Comparison of ENCODE assay signal across 9 cellular contexts in genomic region chr3:123066896-123067688, GRCh38. TPM values are rescaled to one million over a fixed set of nuclear protein-coding genes. Genes with fewer than 3 reads are reported as not detected.
DNase-seq lines count a peak whose midpoint lies in the region; ATAC-seq, FAIRE-seq and TF ChIP-seq lines count a peak whose summit lies in the region.
"Had no signal": no experiment of that assay in that cellular context is flagged by ENCODE, and none has a peak within 500 bp of the region (broad histone marks: within the 10 kb centered on the region; RNA-seq: fewer than 3 reads in every experiment).

Gene PDIA5 (plus strand): TSS chr3:123067025. CDS start chr3:123067165, 140 bp downstream.

- peaks cover 20% of the 10 kb centered on the region for H3K23me2 ChIP-seq in H1 (ENCODE audit: low read depth, low read length)

- H2BK120ac ChIP-seq in H1 (replicated peaks; ENCODE audit: low read depth, low read length): no peak within 1 kb of the TSS

- no peaks in the 10 kb centered on the region for H3K27me3 Mint-ChIP-seq in activated CD8-positive, alpha-beta T cell treated with anti-CD3 and anti-CD28 coated beads for 36 hours
- H3K27me3 Mint-ChIP-seq in memory B cell: no peaks in the 10 kb centered on the region

- POLR2A ChIA-PET in activated CD8-positive, alpha-beta T cell treated with anti-CD3 and anti-CD28 coated beads for 36 hours (lab: Charles Lee): interaction anchor here (0.5 to 1.9 kb wide), 10 partner anchors 8 to 520 kb away, joined by 3 to 16 read pairs (median 3); no protein-coding TSS in a partner anchor
- POLR2A ChIA-PET in H1 (lab: Charles Lee; ENCODE audit: partially characterized antibody): interaction anchor here (0.7 to 1.7 kb wide), 7 partner anchors 9 to 258 kb away, joined by 3 to 6 read pairs (median 3); no protein-coding TSS in a partner anchor

- no peak for TF ChIP-seq CTCF in activated CD8-positive, alpha-beta T cell treated with anti-CD3 and anti-CD28 coated beads for 36 hours (IDR thresholded peaks at IDR 0.05)
- TF ChIP-seq CTCF in H1 (IDR thresholded peaks at IDR 0.05; ENCODE audit: control extremely low read depth in 1 of 3, insufficient read depth in 1 of 3, low read depth in 1 of 3, low read length in 3 of 3): no peak

- CTCF ChIA-PET in activated CD8-positive, alpha-beta T cell treated with anti-CD3 and anti-CD28 coated beads for 36 hours (lab: Charles Lee): interaction anchor here (1.0 to 1.4 kb wide), 4 partner anchors 10 to 39 kb away, joined by 3 to 5 read pairs (median 4); no protein-coding TSS in a partner anchor
- CTCF ChIA-PET in H1 (lab: Charles Lee; ENCODE audit: partially characterized antibody): interaction anchor here (0.8 to 2.3 kb wide), 9 partner anchors 19 to 131 kb away, joined by 3 to 5 read pairs (median 3); no protein-coding TSS in a partner anchor

- H3K4me1 ChIP-seq in H1 (replicated peaks in 1 of 4; ENCODE audit: control insufficient read depth in 3 of 4, insufficient read depth in 4 of 4, low read length in 3 of 4): peaks cover 7 to 16% (median 11%) of the 10 kb centered on the region in 4 experiments

- peak within 1 kb of the TSS; percentile 9 for H3K56ac ChIP-seq in H1 (replicated peaks; ENCODE audit: insufficient read length, low read depth, low read length)

- no peak for FAIRE-seq in H1 (lab: Jason Lieb, UNC)
- FAIRE-seq: islet of Langerhans had no signal

- H3K4ac ChIP-seq in H1 (replicated peaks; ENCODE audit: insufficient read length, low read depth, low read length): no peak within 1 kb of the TSS

- peak within 1 kb of the TSS; percentile 35 for H3K27ac Mint-ChIP-seq in activated CD8-positive, alpha-beta T cell treated with anti-CD3 and anti-CD28 coated beads for 36 hours
- H3K27ac Mint-ChIP-seq in memory B cell: no peak within 1 kb of the TSS

- H2BK5ac ChIP-seq in H1 (ENCODE audit: low read depth, low read length): peak within 1 kb of the TSS; percentile 63; the same call in 1 of the 2 replicates

- H2BK12ac ChIP-seq in H1 (ENCODE audit: low read depth, low read length): peak within 1 kb of the TSS; percentile 50; the same call in 1 of the 2 replicates

- H3K79me2 ChIP-seq in H1 (ENCODE audit: control insufficient read depth in 1 of 2, insufficient read depth in 2 of 2, low read length in 2 of 2): peaks cover 6 to 44% of the 10 kb centered on the region in 2 experiments

- H3K4me3 Mint-ChIP-seq in activated CD8-positive, alpha-beta T cell treated with anti-CD3 and anti-CD28 coated beads for 36 hours: peak within 1 kb of the TSS; percentile 81
- H3K4me3 Mint-ChIP-seq in memory B cell: peak within 1 kb of the TSS; percentile 63

- H3K9ac ChIP-seq in H1 (replicated peaks in 1 of 4; ENCODE audit: extremely low read depth in 1 of 4, low read depth in 3 of 4, low read length in 3 of 4): peak within 1 kb of the TSS; percentile 47 to 64 (median 52); a peak in 6 of 7 replicates

- no peak for TF ChIP-seq RAD21 in H1 (IDR thresholded peaks at IDR 0.05 in 1 of 2, conservative IDR thresholded peaks at IDR 0.05 in 1 of 2; ENCODE audit: low read depth in 2 of 2, low read length in 2 of 2)

- peaks cover 6 to 11% of the 10 kb centered on the region in 2 experiments for H4K20me1 ChIP-seq in H1 (replicated peaks in 1 of 2; ENCODE audit: control insufficient read depth in 1 of 2, insufficient read depth in 2 of 2, low read length in 2 of 2)

- H3K9me3 ChIP-seq in H1 (ENCODE audit: insufficient read depth in 2 of 2, low read depth in 1 of 2, low read length in 1 of 2): no peaks in the 10 kb centered on the region; a peak in 1 of 4 replicates

- H3K14ac ChIP-seq in H1 (ENCODE audit: insufficient read length): no peak within 1 kb of the TSS

- peaks cover 36% of the 10 kb centered on the region for H3K4me1 Mint-ChIP-seq in activated CD8-positive, alpha-beta T cell treated with anti-CD3 and anti-CD28 coated beads for 36 hours (ENCODE audit: low read depth)
- peaks cover 10% of the 10 kb centered on the region for H3K4me1 Mint-ChIP-seq in memory B cell

- WGBS in H1 (ENCODE audit: extremely low coverage in 1 of 2, insufficient coverage in 1 of 2, insufficient read length in 1 of 2, insufficient replicate concordance in 2 of 2, low coverage in 1 of 2, low lambda C conversion rate in 2 of 2, missing lambda C conversion rate in 1 of 2), 2 experiments: 2% methylated on average over 40 of the region's 72 CpGs; no CpG with 5 or more reads in 1 of the 2 experiments

- H3K4me2 ChIP-seq in H1 (ENCODE audit: insufficient read depth in 1 of 2, low read depth in 2 of 2, low read length in 2 of 2): peak within 1 kb of the TSS; percentile 97 to 100

- no peak within 1 kb of the TSS for H2AK5ac ChIP-seq in H1 (ENCODE audit: low read depth, low read length)

- H3K18ac ChIP-seq in H1 (ENCODE audit: extremely low read depth, low read length): peak within 1 kb of the TSS; percentile 66

- peak within 1 kb of the TSS; percentile 52; the same call in 1 of the 2 replicates for H2AFZ ChIP-seq in H1 (ENCODE audit: low read length)

- no peaks in the 10 kb centered on the region for H3K36me3 ChIP-seq in H1 (ENCODE audit: control insufficient read depth in 2 of 4, insufficient read depth in 4 of 4, low read length in 3 of 4)

- intact Hi-C loops in activated CD8-positive, alpha-beta T cell treated with anti-CD3 and anti-CD28 coated beads for 36 hours (cut with micrococcal nuclease): no loop called here

- peak within 1 kb of the TSS; percentile 61 to 86 (median 67) for H3K4me3 ChIP-seq in H1 (ENCODE audit: extremely low read depth in 1 of 4, insufficient read depth in 2 of 4, low read depth in 3 of 4, low read length in 4 of 4)

- peak; percentile 80 for DNase-seq in CD1c-positive myeloid dendritic cell (ENCODE audit: extremely low spot score)
- DNase-seq in NCI-H774 (lab: John Stamatoyannopoulos, UW): peak; percentile 75
- DNase-seq in activated CD8-positive, alpha-beta T cell treated with anti-CD3 and anti-CD28 coated beads for 36 hours: peak; percentile 83
- DNase-seq in H1 (ENCODE audit: low read depth in 1 of 2, low spot score in 2 of 2): peak; percentile 69 to 91
- DNase-seq in memory B cell (ENCODE audit: low spot score in 2 of 2): peak; percentile 4 to 34
- DNase-seq in stimulated activated CD4-positive, alpha-beta T cell treated with anti-CD3 and anti-CD28 coated beads, TNF-alpha, amount 100 ng/mL, for 48 hours (ENCODE audit: low read depth in 3 of 3): peak; percentile 61 to 73 (median 69)

- H3K23ac ChIP-seq in H1 (ENCODE audit: insufficient read length): no peak within 1 kb of the TSS

- ATAC-seq in GM19395 (IDR thresholded peaks at IDR 0.05; ENCODE audit: unreplicated experiment): peak; percentile 83
- ATAC-seq in HG03571 (IDR thresholded peaks at IDR 0.05; ENCODE audit: unreplicated experiment): peak; percentile 86
- ATAC-seq in activated CD8-positive, alpha-beta T cell treated with anti-CD3 and anti-CD28 coated beads for 36 hours: peak; percentile 82
- peak; percentile 72 for ATAC-seq in memory B cell (ENCODE audit: low read depth)

- no peak for TF ChIP-seq EP300 in H1 (IDR thresholded peaks at IDR 0.05; ENCODE audit: borderline replicate concordance in 1 of 2, low read depth in 2 of 2, low read length in 2 of 2)

- no peak within 1 kb of the TSS for H2BK20ac ChIP-seq in H1 (ENCODE audit: low read length)

- H3K36me3 Mint-ChIP-seq in activated CD8-positive, alpha-beta T cell treated with anti-CD3 and anti-CD28 coated beads for 36 hours (ENCODE audit: low read depth): peaks cover 7% of the 10 kb centered on the region
- no peaks in the 10 kb centered on the region for H3K36me3 Mint-ChIP-seq in memory B cell

- no peaks in the 10 kb centered on the region for H3K9me3 Mint-ChIP-seq in activated CD8-positive, alpha-beta T cell treated with anti-CD3 and anti-CD28 coated beads for 36 hours
- no peaks in the 10 kb centered on the region for H3K9me3 Mint-ChIP-seq in memory B cell

- peak within 1 kb of the TSS; percentile 35 for H4K91ac ChIP-seq in H1 (replicated peaks; ENCODE audit: insufficient read length, low read length)

- no peak within 1 kb of the TSS for H4K5ac ChIP-seq in H1 (ENCODE audit: insufficient read length, low read depth, low read length)

- H2BK15ac ChIP-seq in H1 (ENCODE audit: low read length): no peak within 1 kb of the TSS; the same call in 1 of the 2 replicates

- TF ChIP-seq POLR2A in H1 (IDR thresholded peaks at IDR 0.05; ENCODE audit: control extremely low read depth in 1 of 2, low read depth in 2 of 2, low read length in 2 of 2): 0 out of 3 replicates have a peak, but pooled peaks of 1 of the 2 experiments have one; percentile 39

- H3K27ac ChIP-seq in H1 (ENCODE audit: low read depth, low read length): no peak within 1 kb of the TSS

- H4K8ac ChIP-seq in H1 (ENCODE audit: extremely low read depth, insufficient read depth, low read length): peak within 1 kb of the TSS; percentile 76

- H3K27me3 ChIP-seq in H1 (replicated peaks in 1 of 4; ENCODE audit: control insufficient read depth in 3 of 4, extremely low read depth in 1 of 4, insufficient read depth in 3 of 4, low read length in 3 of 4): peaks cover 0 to 13% (median 8%) of the 10 kb centered on the region in 4 experiments; a peak in 5 of 7 replicates

- peaks cover 17% of the 10 kb centered on the region for H3K79me1 ChIP-seq in H1 (ENCODE audit: low read depth, low read length)

TF ChIP-seq in H1, 55 proteins besides CTCF, POLR2A, EP300 and RAD21 (continues in another document):
- TF ChIP-seq, protein P1, sequence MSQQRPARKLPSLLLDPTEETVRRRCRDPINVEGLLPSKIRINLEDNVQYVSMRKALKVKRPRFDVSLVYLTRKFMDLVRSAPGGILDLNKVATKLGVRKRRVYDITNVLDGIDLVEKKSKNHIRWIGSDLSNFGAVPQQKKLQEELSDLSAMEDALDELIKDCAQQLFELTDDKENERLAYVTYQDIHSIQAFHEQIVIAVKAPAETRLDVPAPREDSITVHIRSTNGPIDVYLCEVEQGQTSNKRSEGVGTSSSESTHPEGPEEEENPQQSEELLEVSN (IDR thresholded peaks at IDR 0.05): peak; percentile 98
- TF ChIP-seq PHF8 (conservative IDR thresholded peaks at IDR 0.05; ENCODE audit: low read depth, low read length): peak; percentile 72
- TF ChIP-seq SRF (IDR thresholded peaks at IDR 0.05; ENCODE audit: low read depth, low read length): no peak
- peak; percentile 74 for TF ChIP-seq NRF1 (IDR thresholded peaks at IDR 0.05; ENCODE audit: low read depth, low read length)
- TF ChIP-seq TAF1 (IDR thresholded peaks at IDR 0.05; ENCODE audit: low read depth, low read length): peak; percentile 60; the same call in 1 of the 2 replicates
- TF ChIP-seq JUND (IDR thresholded peaks at IDR 0.05; ENCODE audit: low read length): no peak

RNA-seq across cellular contexts. Expression of gene PDIA5, which starts in this region (rescaled TPM):
- total RNA-seq in activated CD8-positive, alpha-beta T cell treated with anti-CD3 and anti-CD28 coated beads for 36 hours: 10 to 100 TPM; 17.9 to 19.0 TPM
- total RNA-seq in H1 (2021; fragmentation: NEBNext Ultra II Directional; extraction: Animal tissue kit (Norgen Biotek cat#: 25700)): 32.8 and 36.5 TPM in 2 replicates
- polyA plus RNA-seq in H1 (2011; rRNA removed): 18.2 and 18.9 TPM in 2 replicates
- 26.2 TPM for polyA plus RNA-seq in H1 (2011; cell fraction: cytosol; rRNA removed)
- 24.8 TPM for polyA plus RNA-seq in H1 (2011; cell fraction: nucleus; rRNA removed)
- 25.3 to 30.2 TPM (median 27.7 TPM) in 4 replicates for polyA plus RNA-seq in H1 (2012, experiment 1 of 2)
- polyA plus RNA-seq in H1 (2012, experiment 2 of 2): 16.3 TPM
- polyA plus RNA-seq in H1 (2013, experiment 1 of 2): 50.7 TPM
- polyA plus RNA-seq in H1 (2013, experiment 2 of 2): 52.2 TPM
- 11.0 and 13.8 TPM in 2 replicates for polyA minus RNA-seq in H1 (2011; rRNA and poly(A)+ RNA removed)
- 10.9 TPM for polyA minus RNA-seq in H1 (2011; cell fraction: cytosol; rRNA and poly(A)+ RNA removed)
- polyA minus RNA-seq in H1 (2011; cell fraction: nucleus; rRNA and poly(A)+ RNA removed): 11.2 TPM

Comparison
In these comparisons a context has a peak if more than half of its experiments do, and no peak if none do; other contexts are left out.
1. DNase-seq: peak in every context shown above with its lines; median percentile 83 in activated CD8-positive, alpha-beta T cell treated with anti-CD3 and anti-CD28 coated beads for 36 hours; 80 in CD1c-positive myeloid dendritic cell; 80 in H1; 75 in NCI-H774; 69 in stimulated activated CD4-positive, alpha-beta T cell treated with anti-CD3 and anti-CD28 coated beads, TNF-alpha, amount 100 ng/mL, for 48 hours; 19 in memory B cell.